ENCODE assay signal across 20 cellular contexts in the genomic region with DNA sequence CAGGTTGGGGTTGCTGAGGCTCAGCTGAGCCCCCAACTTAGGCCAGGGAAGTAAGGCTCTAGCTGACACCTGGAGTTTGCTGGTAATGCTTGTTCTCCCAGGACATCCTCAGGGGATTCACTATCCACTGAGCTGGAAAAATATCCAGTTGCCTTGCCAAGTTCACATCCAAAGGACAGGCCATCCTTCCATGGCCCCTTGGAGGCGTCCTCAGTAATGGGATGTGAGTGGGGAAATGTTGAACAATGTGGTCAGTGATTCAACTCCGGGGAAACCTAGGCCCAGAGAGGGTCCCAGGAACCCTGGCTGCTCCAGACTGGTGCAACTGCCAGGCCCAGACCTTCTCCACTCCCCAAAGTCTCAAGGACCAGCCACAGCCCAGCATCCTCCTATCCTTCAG. TPM values are rescaled to one million over a fixed set of nuclear protein-coding genes. Genes with fewer than 3 reads are reported as not detected.
DNase-seq lines count a peak whose midpoint lies in the region; ATAC-seq and TF ChIP-seq lines count a peak whose summit lies in the region.
"Had no signal": no experiment of that assay in that cellular context is flagged by ENCODE, and none has a peak within 500 bp of the region (broad histone marks: within the 10 kb centered on the region; RNA-seq: fewer than 3 reads in every experiment).

No MANE protein-coding gene starts in this region.

- intact Hi-C loops in dorsolateral prefrontal cortex (cut with DNase I) (no loop called here), right cardiac atrium (cut with DNase I) (no loop called here)

- peaks cover 0 to 4% (median 0%) of the 10 kb centered on the region in 5 donors for H3K36me3 ChIP-seq in subcutaneous abdominal adipose tissue (ENCODE audit: control insufficient read depth in 5 of 5, insufficient read depth in 5 of 5, low read length in 5 of 5)

- TF ChIP-seq CTCF in dorsolateral prefrontal cortex (IDR thresholded peaks at IDR 0.05 in 54 of 56, conservative IDR thresholded peaks at IDR 0.05 in 2 of 56; ENCODE audit: low read depth in 1 of 56, partially characterized antibody in 56 of 56) = no peak

- ATAC-seq in right cardiac atrium (peak in 1 of 2 donors; percentile 7), GM19452 (IDR thresholded peaks at IDR 0.05; ENCODE audit: unreplicated experiment) (no peak), HG03039 (IDR thresholded peaks at IDR 0.05; ENCODE audit: unreplicated experiment) (no peak), HG03196 (IDR thresholded peaks at IDR 0.05; ENCODE audit: unreplicated experiment) (no peak), GM18868 (IDR thresholded peaks at IDR 0.05; ENCODE audit: unreplicated experiment) (no peak)
- ATAC-seq: activated CD8-positive, alpha-beta T cell treated with anti-CD3 and anti-CD28 coated beads for 36 hours had no signal

- H3K27me3 ChIP-seq in dorsolateral prefrontal cortex = no peaks in the 10 kb centered on the region
- no peaks in the 10 kb centered on the region for H3K27me3 ChIP-seq in right cardiac atrium (ENCODE audit: control insufficient read depth, insufficient read depth)
- H3K27me3 ChIP-seq in subcutaneous abdominal adipose tissue (ENCODE audit: control insufficient read depth in 5 of 5, insufficient read depth in 4 of 5, low read length in 5 of 5) = no peaks in the 10 kb centered on the region

- peak; percentile 67 for DNase-seq in RPMI7951 (ENCODE audit: low read depth)
- DNase-seq in dorsolateral prefrontal cortex = no peak
- peak in 1 of 3 donors; percentile 51 for DNase-seq in right cardiac atrium
- DNase-seq: activated CD8-positive, alpha-beta T cell treated with anti-CD3 and anti-CD28 coated beads for 36 hours; activated naive CD4-positive, alpha-beta T cell treated with anti-CD3 and anti-CD28 coated beads, Interleukin-2, amount 10 ng/mL, durations not matched to agents 7 days and 5 days; activated T-cell treated with anti-CD3 and anti-CD28 coated beads, Interleukin-2, amount 50 U/mL, for 24 hours; dermis blood vessel endothelial cell; DMS 273 treated with DMSO at 0.1 percent for 48 hours; HCEC 1CT; NCI-H187; small intestine; stimulated activated CD4-positive, alpha-beta T cell treated with anti-CD3 and anti-CD28 coated beads, Interleukin-4, amount 100 ng/mL, for 24 hours; T-helper 9 cell had no signal

- 58% methylated on average over 2 of the region's 2 CpGs for WGBS in right cardiac atrium

- H3K27ac ChIP-seq in dorsolateral prefrontal cortex (peak overlapping the region in 47 of 59 donors; percentile 4 to 84 (median 63)), right cardiac atrium (ENCODE audit: low read length) (peak overlapping the region; percentile 98), subcutaneous abdominal adipose tissue (ENCODE audit: low read depth, low read length) (peak overlapping the region; percentile 90)
- H3K27ac ChIP-seq: epithelial cell of prostate, parathyroid adenoma had no signal

- H3K4me1 ChIP-seq in right cardiac atrium (ENCODE audit: control insufficient read depth, insufficient read depth, low read length) (peaks cover 17% of the 10 kb centered on the region), subcutaneous abdominal adipose tissue (ENCODE audit: control insufficient read depth in 5 of 5, insufficient read depth in 5 of 5, low read length in 5 of 5) (peaks cover 2 to 32% (median 25%) of the 10 kb centered on the region in 5 donors)

- H3K9ac ChIP-seq in subcutaneous abdominal adipose tissue (ENCODE audit: low read length in 5 of 5) = peak overlapping the region in 2 of 5 donors; percentile 2 to 16
- H3K9ac ChIP-seq: parathyroid adenoma had no signal

- no peaks in the 10 kb centered on the region for H3K9me3 ChIP-seq in right cardiac atrium (ENCODE audit: control insufficient read depth, low read length)
- H3K9me3 ChIP-seq in subcutaneous abdominal adipose tissue (ENCODE audit: control insufficient read depth in 5 of 5, low read length in 5 of 5) = no peaks in the 10 kb centered on the region

- no peak overlapping the region for H3K4me3 ChIP-seq in dorsolateral prefrontal cortex
- H3K4me3 ChIP-seq in right cardiac atrium (ENCODE audit: low read length) = no peak overlapping the region
- no peak overlapping the region for H3K4me3 ChIP-seq in subcutaneous abdominal adipose tissue (ENCODE audit: low read depth in 1 of 5, low read length in 5 of 5)

RNA-seq across cellular contexts. Expression of a gene that starts 9.7 kb away (rescaled TPM):
- 45.1 and 48.4 TPM in 2 replicates for total RNA-seq in RPMI7951 (2014; rRNA removed; shearing (Covaris generic))
- total RNA-seq in dorsolateral prefrontal cortex (100 to 1,000 TPM in 12 of 120 experiments, 10 to 100 TPM in 108; 35.4 to 180 (median 77.4) TPM), right cardiac atrium (100 to 1,000 TPM; 160 to 207 (median 170) TPM)
- 221 TPM for polyA plus RNA-seq in right cardiac atrium

RNA-seq across cellular contexts. Expression of a gene that starts 32.6 kb away (rescaled TPM):
- total RNA-seq in RPMI7951 (2014; rRNA removed; shearing (Covaris generic)) = 26.7 and 29.0 TPM in 2 replicates
- total RNA-seq in dorsolateral prefrontal cortex (10 to 100 TPM; 30.0 to 60.3 (median 42.9) TPM), right cardiac atrium (10 to 100 TPM; 22.4 to 27.0 (median 24.6) TPM)
- 26.0 TPM for polyA plus RNA-seq in right cardiac atrium

RNA-seq across cellular contexts. Expression of a gene that starts 56.0 kb away (rescaled TPM):
- 7.7 and 8.7 TPM in 2 replicates for total RNA-seq in RPMI7951 (2014; rRNA removed; shearing (Covaris generic))
- total RNA-seq in dorsolateral prefrontal cortex (10 to 100 TPM; 30.2 to 61.1 (median 39.7) TPM), right cardiac atrium (10 to 100 TPM; 11.9 to 13.9 (median 12.8) TPM)
- polyA plus RNA-seq in right cardiac atrium = 5.6 TPM
